ENCODE assay signal across 9 cellular contexts in the genomic region with DNA sequence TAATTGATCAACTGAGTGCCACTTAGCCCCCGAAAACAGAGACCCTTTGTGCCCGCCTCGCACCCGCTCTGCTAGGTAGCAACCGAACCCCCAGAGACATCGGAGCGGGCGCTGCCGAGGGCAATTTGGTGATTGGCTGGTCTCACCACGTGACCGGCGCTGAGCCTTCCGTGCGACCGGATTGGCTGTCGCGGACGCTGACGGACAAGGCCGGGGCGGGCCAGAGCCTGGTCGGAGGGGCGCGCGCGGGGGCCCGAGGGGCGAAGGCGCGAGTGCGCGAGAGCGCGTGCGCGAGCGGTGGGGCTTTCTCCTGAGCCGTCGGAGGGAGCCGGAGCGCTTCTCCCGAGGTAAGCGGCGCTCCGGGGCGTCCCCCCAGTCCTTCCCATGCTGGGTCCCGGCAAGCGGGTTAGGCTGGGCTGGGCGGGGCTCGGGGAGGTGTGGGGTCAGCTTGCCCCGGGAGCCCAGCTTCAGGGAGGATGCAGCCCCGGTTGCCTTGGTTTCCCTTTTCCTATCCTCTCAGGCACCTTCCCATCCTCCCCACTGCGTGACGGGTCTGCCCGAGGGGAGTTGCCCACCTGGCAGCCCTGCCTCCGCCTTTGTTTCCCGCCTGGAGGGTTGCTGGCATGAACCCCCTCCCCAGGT. TPM values are rescaled to one million over a fixed set of nuclear protein-coding genes. Genes with fewer than 3 reads are reported as not detected.
DNase-seq lines count a peak whose midpoint lies in the region; ATAC-seq and TF ChIP-seq lines count a peak whose summit lies in the region.
"Had no signal": no experiment of that assay in that cellular context is flagged by ENCODE, and none has a peak within 500 bp of the region (broad histone marks: within the 10 kb centered on the region; RNA-seq: fewer than 3 reads in every experiment).

A gene (plus strand): TSS at position 303 of the 642 bp plus-strand sequence.

- H3K27me3 Mint-ChIP-seq in activated T-helper 2 cell treated with anti-CD3 and anti-CD28 coated beads, Interferon-gamma antibody, Interleukin-2, Interleukin-4, amounts not matched to agents 10 μg/mL and 5 μg/mL and 100 μg/mL, durations not matched to agents 14 hours and 24 hours and 36 hours (ENCODE audit: low read depth) = peaks cover 47% of the 10 kb centered on the region
- H3K27me3 Mint-ChIP-seq in nephron progenitor cell (ENCODE audit: low read depth, poor library complexity) = peaks cover 51% of the 10 kb centered on the region

- TF ChIP-seq CTCF in gastroesophageal sphincter (IDR thresholded peaks at IDR 0.05) (peak in 1 of 4 experiments; percentile 6), nephron progenitor cell (IDR thresholded peaks at IDR 0.05) (no peak)

- ATAC-seq in gastroesophageal sphincter (peak; percentile 87), GM19455 (IDR thresholded peaks at IDR 0.05; ENCODE audit: unreplicated experiment) (no peak)

- no peak for TF ChIP-seq POLR2A in gastroesophageal sphincter (IDR thresholded peaks at IDR 0.05)

- peak within 1 kb of the TSS; percentile 37 to 79 for H3K4me3 ChIP-seq in gastroesophageal sphincter

- no peaks in the 10 kb centered on the region for H3K36me3 Mint-ChIP-seq in activated T-helper 2 cell treated with anti-CD3 and anti-CD28 coated beads, Interferon-gamma antibody, Interleukin-2, Interleukin-4, amounts not matched to agents 10 μg/mL and 5 μg/mL and 100 μg/mL, durations not matched to agents 14 hours and 24 hours and 36 hours (ENCODE audit: low read depth)
- H3K36me3 Mint-ChIP-seq in nephron progenitor cell (ENCODE audit: low read depth) = no peaks in the 10 kb centered on the region
- H3K36me3 Mint-ChIP-seq: CD4-positive, CD25-positive, alpha-beta regulatory T cell had no signal

- no peaks in the 10 kb centered on the region for H3K9me3 ChIP-seq in gastroesophageal sphincter

- H3K27ac Mint-ChIP-seq in activated T-helper 2 cell treated with anti-CD3 and anti-CD28 coated beads, Interferon-gamma antibody, Interleukin-2, Interleukin-4, amounts not matched to agents 10 μg/mL and 5 μg/mL and 100 μg/mL, durations not matched to agents 14 hours and 24 hours and 36 hours = no peak within 1 kb of the TSS
- H3K27ac Mint-ChIP-seq in nephron progenitor cell = no peak within 1 kb of the TSS
- H3K27ac Mint-ChIP-seq: CD4-positive, CD25-positive, alpha-beta regulatory T cell had no signal

- no peak for TF ChIP-seq EP300 in gastroesophageal sphincter (IDR thresholded peaks at IDR 0.05)

- H3K36me3 ChIP-seq in gastroesophageal sphincter = no peaks in the 10 kb centered on the region

- peak within 1 kb of the TSS in 3 of 4 donors; percentile 69 to 84 (median 80) for H3K27ac ChIP-seq in gastroesophageal sphincter

- peak within 1 kb of the TSS; percentile 45 for H3K4me3 Mint-ChIP-seq in activated T-helper 2 cell treated with anti-CD3 and anti-CD28 coated beads, Interferon-gamma antibody, Interleukin-2, Interleukin-4, amounts not matched to agents 10 μg/mL and 5 μg/mL and 100 μg/mL, durations not matched to agents 14 hours and 24 hours and 36 hours (ENCODE audit: low read depth)
- H3K4me3 Mint-ChIP-seq in nephron progenitor cell = peak within 1 kb of the TSS; percentile 83

- peaks cover 2% of the 10 kb centered on the region for H3K4me1 Mint-ChIP-seq in activated T-helper 2 cell treated with anti-CD3 and anti-CD28 coated beads, Interferon-gamma antibody, Interleukin-2, Interleukin-4, amounts not matched to agents 10 μg/mL and 5 μg/mL and 100 μg/mL, durations not matched to agents 14 hours and 24 hours and 36 hours (ENCODE audit: low read depth)
- peaks cover 26% of the 10 kb centered on the region for H3K4me1 Mint-ChIP-seq in nephron progenitor cell

- H3K4me1 ChIP-seq in gastroesophageal sphincter = peaks cover 0 to 57% (median 0%) of the 10 kb centered on the region in 3 donors

- H3K27me3 ChIP-seq in gastroesophageal sphincter = peaks cover 23% of the 10 kb centered on the region

- DNase-seq in activated CD8-positive, alpha-beta memory T cell treated with anti-CD3 and anti-CD28 coated beads for 24 hours = peak; percentile 59
- DNase-seq in activated CD8-positive, alpha-beta memory T cell treated with anti-CD3 and anti-CD28 coated beads, Interleukin-2, amount 50 U/mL, for 4 hours = no peak
- DNase-seq in NCI-H2107 (lab: John Stamatoyannopoulos, UW) (peak; percentile 92), nephron progenitor cell (peak; percentile 95), ureter (ENCODE audit: low spot score) (peak; percentile 66)
- peak; percentile 33 for DNase-seq in activated T-helper 2 cell treated with anti-CD3 and anti-CD28 coated beads, Interferon-gamma antibody, Interleukin-2, Interleukin-4, amounts not matched to agents 10 μg/mL and 5 μg/mL and 100 μg/mL, durations not matched to agents 14 hours and 24 hours and 36 hours (ENCODE audit: low spot score)

- intact Hi-C loops in activated T-helper 2 cell treated with anti-CD3 and anti-CD28 coated beads, Interferon-gamma antibody, Interleukin-2, Interleukin-4, amounts not matched to agents 10 μg/mL and 5 μg/mL and 100 μg/mL, durations not matched to agents 14 hours and 24 hours and 36 hours (cut with micrococcal nuclease) = no loop called here

- H3K9me3 Mint-ChIP-seq in activated T-helper 2 cell treated with anti-CD3 and anti-CD28 coated beads, Interferon-gamma antibody, Interleukin-2, Interleukin-4, amounts not matched to agents 10 μg/mL and 5 μg/mL and 100 μg/mL, durations not matched to agents 14 hours and 24 hours and 36 hours = no peaks in the 10 kb centered on the region
- no peaks in the 10 kb centered on the region for H3K9me3 Mint-ChIP-seq in nephron progenitor cell

- WGBS in gastroesophageal sphincter (ENCODE audit: low coverage in 1 of 2), 2 donors = 3% methylated on average over 5 of the region's 57 CpGs; no CpG with 5 or more reads in 1 of the 2 donors

RNA-seq across cellular contexts. Expression of the gene that starts here (rescaled TPM):
- 0.07 TPM in 1 of 2 replicates, not detected in the other for total RNA-seq in activated T-helper 2 cell treated with anti-CD3 and anti-CD28 coated beads, Interferon-gamma antibody, Interleukin-2, Interleukin-4, amounts not matched to agents 10 μg/mL and 5 μg/mL and 100 μg/mL, durations not matched to agents 14 hours and 24 hours and 36 hours
- 1 to 10 TPM; 2.7 to 7.3 (median 4.1) TPM for total RNA-seq in gastroesophageal sphincter
- 1.5 TPM for total RNA-seq in ureter
- total RNA-seq: CD4-positive, CD25-positive, alpha-beta regulatory T cell had no signal

Comparison
In these comparisons a context has a peak if more than half of its experiments do, and no peak if none do; other contexts are left out.
1. Peak in DNase-seq in activated T-helper 2 cell treated with anti-CD3 and anti-CD28 coated beads, Interferon-gamma antibody, Interleukin-2, Interleukin-4, amounts not matched to agents 10 μg/mL and 5 μg/mL and 100 μg/mL, durations not matched to agents 14 hours and 24 hours and 36 hours; RNA of the gene not detected or under 1 TPM.